35 cellular contexts compared by ENCODE assay signal in genomic region chr11:70620510-70621184, GRCh38.
"Had no signal": no experiment of that assay in that cellular context is flagged by ENCODE, and none has a peak within 500 bp of the region (broad histone marks: within the 10 kb centered on the region; RNA-seq: fewer than 3 reads in every experiment).

No MANE protein-coding gene starts in this region.

- H3K27me3 ChIP-seq: MG63 had no signal

- H3K9me3 ChIP-seq: MG63 had no signal

- H3K36me3 ChIP-seq: MG63 had no signal

- H3K4me3 ChIP-seq: MG63 had no signal

- DNase-seq: Karpas-422, Kasumi-1, MG63, MM.1S, MV-4-11, NCI-H1048, NCI-H1092, NCI-H1092 treated with DMSO at 0.1 percent for 48 hours, NCI-H1105, NCI-H1105 treated with DMSO at 0.1 percent for 48 hours, NCI-H1417, NCI-H1417 treated with DMSO at 0.1 percent for 48 hours, NCI-H1436, NCI-H1436 treated with DMSO at 0.1 percent for 48 hours, NCI-H146, NCI-H1694, NCI-H1694 treated with DMSO at 0.1 percent for 48 hours, NCI-H187, NCI-H187 treated with DMSO at 0.1 percent for 48 hours, NCI-H1930, NCI-H2029, NCI-H2029 treated with DMSO at 0.1 percent for 48 hours, NCI-H2081, NCI-H2081 treated with DMSO at 0.1 percent for 48 hours, NCI-H2107, NCI-H2171, NCI-H2171 treated with DMSO at 0.1 percent for 48 hours, NCI-H2227 treated with DMSO at 0.1 percent for 48 hours, NCI-H226, NCI-H345, NCI-H446, NCI-H446 treated with DMSO at 0.1 percent for 48 hours, NCI-H510A, NCI-H510A treated with DMSO at 0.1 percent for 48 hours, NCI-H524 had no signal
